ENCODE assay signal across 21 cellular contexts in genomic region chr13:68076046-68076445, GRCh38.
"Had no signal": no experiment of that assay in that cellular context is flagged by ENCODE, and none has a peak within 500 bp of the region (broad histone marks: within the 10 kb centered on the region; RNA-seq: fewer than 3 reads in every experiment).

No MANE protein-coding gene starts in this region.

- H3K4me3 Mint-ChIP-seq: mesothelial cell of epicardium; natural killer cell; neural crest cell; stimulated activated naive B cell treated with anti-CD40 and anti-IgM and Interleukin-4, amounts not matched to agents 10 μg/mL and 1 μg/mL and 100 μg/mL, for 72 hours; stimulated activated naive CD8-positive, alpha-beta T cell treated with anti-CD3 and anti-CD28 coated beads, Interleukin-15, amount 100 ng/mL, for 72 hours had no signal

- H3K27ac ChIP-seq: coronary artery, heart left ventricle, ovary, prostate gland, right lobe of liver, testis, tibial nerve, upper lobe of right lung had no signal

- H3K4me3 ChIP-seq: coronary artery, heart left ventricle, ovary, prostate gland, right lobe of liver, testis, tibial nerve, upper lobe of right lung had no signal

- DNase-seq: caudate nucleus; effector CD8-positive, alpha-beta T cell; foreskin melanocyte; heart left ventricle; hypothalamus; natural killer cell; nucleus accumbens; ovary; right lobe of liver; stimulated activated CD4-positive, alpha-beta T cell treated with anti-CD3 and anti-CD28 coated beads, Interleukin-2, amount 100 ng/mL, for 24 hours; stimulated activated CD4-positive, alpha-beta T cell treated with anti-CD3 and anti-CD28 coated beads, Interleukin-4, amount 100 ng/mL, for 4 hours; stimulated activated naive B cell treated with anti-CD40 and anti-IgM and Interleukin-4, amounts not matched to agents 10 μg/mL and 1 μg/mL and 100 μg/mL, for 72 hours; stimulated activated naive CD8-positive, alpha-beta T cell treated with anti-CD3 and anti-CD28 coated beads, Interleukin-15, amount 100 ng/mL, for 72 hours; testis; upper lobe of right lung had no signal

- FAIRE-seq: islet of Langerhans had no signal

- ATAC-seq: natural killer cell; stimulated activated naive B cell treated with anti-CD40 and anti-IgM and Interleukin-4, amounts not matched to agents 10 μg/mL and 1 μg/mL and 100 μg/mL, for 72 hours; stimulated activated naive CD8-positive, alpha-beta T cell treated with anti-CD3 and anti-CD28 coated beads, Interleukin-15, amount 100 ng/mL, for 72 hours had no signal

- H3K27me3 Mint-ChIP-seq: stimulated activated naive B cell treated with anti-CD40 and anti-IgM and Interleukin-4, amounts not matched to agents 10 μg/mL and 1 μg/mL and 100 μg/mL, for 72 hours; stimulated activated naive CD8-positive, alpha-beta T cell treated with anti-CD3 and anti-CD28 coated beads, Interleukin-15, amount 100 ng/mL, for 72 hours had no signal

- H3K27me3 ChIP-seq: heart left ventricle, ovary, right lobe of liver, testis, tibial nerve, upper lobe of right lung had no signal

- H3K36me3 Mint-ChIP-seq: mesothelial cell of epicardium; stimulated activated naive B cell treated with anti-CD40 and anti-IgM and Interleukin-4, amounts not matched to agents 10 μg/mL and 1 μg/mL and 100 μg/mL, for 72 hours had no signal

- H3K36me3 ChIP-seq: heart left ventricle, ovary, prostate gland, right lobe of liver, tibial nerve, upper lobe of right lung had no signal

- H3K9me3 ChIP-seq: heart left ventricle, ovary, prostate gland, right lobe of liver, testis, tibial nerve, upper lobe of right lung had no signal

- H3K9me3 Mint-ChIP-seq: mesothelial cell of epicardium; neural crest cell; stimulated activated naive B cell treated with anti-CD40 and anti-IgM and Interleukin-4, amounts not matched to agents 10 μg/mL and 1 μg/mL and 100 μg/mL, for 72 hours had no signal

- H3K27ac Mint-ChIP-seq: mesothelial cell of epicardium; natural killer cell; stimulated activated naive B cell treated with anti-CD40 and anti-IgM and Interleukin-4, amounts not matched to agents 10 μg/mL and 1 μg/mL and 100 μg/mL, for 72 hours; stimulated activated naive CD8-positive, alpha-beta T cell treated with anti-CD3 and anti-CD28 coated beads, Interleukin-15, amount 100 ng/mL, for 72 hours had no signal

- H3K4me1 Mint-ChIP-seq: mesothelial cell of epicardium; natural killer cell; neural crest cell; stimulated activated naive B cell treated with anti-CD40 and anti-IgM and Interleukin-4, amounts not matched to agents 10 μg/mL and 1 μg/mL and 100 μg/mL, for 72 hours; stimulated activated naive CD8-positive, alpha-beta T cell treated with anti-CD3 and anti-CD28 coated beads, Interleukin-15, amount 100 ng/mL, for 72 hours had no signal

- H3K4me1 ChIP-seq: heart left ventricle, prostate gland, right lobe of liver, testis, tibial nerve, upper lobe of right lung had no signal
